Comparison of ENCODE assay signal across 11 cellular contexts in the genomic region with DNA sequence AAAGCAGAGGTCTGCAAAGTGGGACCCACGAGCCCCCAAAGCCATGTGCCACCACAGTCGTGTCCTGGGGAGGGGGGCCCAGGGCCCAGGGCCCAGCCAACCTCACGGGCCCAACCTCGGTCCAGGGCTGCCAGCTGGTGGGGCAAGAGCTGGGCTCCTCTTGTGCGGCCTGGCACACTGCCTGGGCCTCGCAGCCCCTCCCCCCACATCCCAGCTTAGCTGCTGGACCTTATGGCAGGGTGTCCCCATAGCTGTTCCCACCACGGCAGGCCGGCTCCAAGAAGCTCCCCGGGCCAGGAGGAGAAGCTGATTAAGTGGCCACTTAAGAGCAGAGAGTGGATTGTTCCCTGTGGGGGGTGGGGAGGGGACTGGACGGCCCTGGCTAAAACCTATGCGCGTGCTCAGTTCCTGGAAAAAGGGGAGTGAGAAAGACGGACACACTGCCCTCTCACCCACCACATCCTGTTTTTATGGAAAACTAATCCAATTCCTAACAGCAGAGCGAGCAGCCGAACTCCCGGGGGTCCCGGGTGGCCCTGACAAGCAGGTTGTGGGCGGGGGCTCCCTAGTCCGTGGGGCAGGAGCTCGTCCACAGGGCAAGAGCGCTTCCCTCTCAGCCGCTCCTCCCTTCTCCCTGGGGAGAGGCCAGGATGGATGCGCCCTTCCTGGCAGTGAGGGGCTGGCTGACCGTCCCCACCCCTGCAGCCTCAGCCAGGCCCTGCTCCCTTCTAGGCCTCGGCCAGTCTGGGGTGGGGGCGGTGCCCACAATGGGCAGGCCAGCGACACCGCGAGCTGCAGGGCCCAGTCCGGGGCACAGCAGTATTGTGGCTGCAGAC. TPM values are rescaled to one million over a fixed set of nuclear protein-coding genes. Genes with fewer than 3 reads are reported as not detected.
DNase-seq lines count a peak whose midpoint lies in the region; ATAC-seq and TF ChIP-seq lines count a peak whose summit lies in the region.
"Had no signal": no experiment of that assay in that cellular context is flagged by ENCODE, and none has a peak within 500 bp of the region (broad histone marks: within the 10 kb centered on the region; RNA-seq: fewer than 3 reads in every experiment).

No MANE protein-coding gene starts in this region.

- 49% methylated on average over 30 of the region's 30 CpGs for WGBS in prostate gland

- peaks cover 81% of the 10 kb centered on the region for H3K79me2 ChIP-seq in PC-9 (ENCODE audit: low read depth)

- no peaks in the 10 kb centered on the region for H3K9me2 ChIP-seq in PC-9 (ENCODE audit: insufficient read depth)

- H3K4me2 ChIP-seq in PC-9 = peak overlapping the region; percentile 79; the same call in 1 of the 2 replicates

- peaks cover 75% of the 10 kb centered on the region for H3F3A ChIP-seq in PC-9 (ENCODE audit: insufficient read depth, low read depth)

- H3K27me3 Mint-ChIP-seq in activated T-cell treated with anti-CD3 and anti-CD28 coated beads, Interleukin-2, amount 50 U/mL, for 4 hours (ENCODE audit: low read depth) = no peaks in the 10 kb centered on the region
- no peaks in the 10 kb centered on the region for H3K27me3 Mint-ChIP-seq in activated CD4-positive, alpha-beta T cell treated with anti-CD3 and anti-CD28 coated beads for 36 hours

- H3K4me1 ChIP-seq in PC-9 (replicated peaks; ENCODE audit: insufficient read depth) (peaks cover 94% of the 10 kb centered on the region), prostate gland (replicated peaks) (peaks cover 61% of the 10 kb centered on the region)

- no peaks in the 10 kb centered on the region for H3K36me3 ChIP-seq in PC-9 (ENCODE audit: low read depth)
- H3K36me3 ChIP-seq in prostate gland = no peaks in the 10 kb centered on the region

- no peaks in the 10 kb centered on the region for H3K36me3 Mint-ChIP-seq in activated T-cell treated with anti-CD3 and anti-CD28 coated beads, Interleukin-2, amount 50 U/mL, for 4 hours (ENCODE audit: insufficient read depth)
- H3K36me3 Mint-ChIP-seq in activated CD4-positive, alpha-beta T cell treated with anti-CD3 and anti-CD28 coated beads for 36 hours (ENCODE audit: low read depth) = no peaks in the 10 kb centered on the region

- ATAC-seq in activated T-cell treated with anti-CD3 and anti-CD28 coated beads, Interleukin-2, amount 50 U/mL, for 4 hours = no peak
- no peak for ATAC-seq in activated CD4-positive, alpha-beta T cell treated with anti-CD3 and anti-CD28 coated beads for 36 hours

- no peak for DNase-seq in PC-9
- peak; percentile 75 for DNase-seq in fibroblast of pulmonary artery (ENCODE audit: low read depth)
- DNase-seq in prostate gland (ENCODE audit: low spot score) = no peak
- no peak for DNase-seq in T-helper 9 cell
- DNase-seq in activated T-cell treated with anti-CD3 and anti-CD28 coated beads, Interleukin-2, amount 50 U/mL, for 4 hours = no peak
- DNase-seq in activated CD4-positive, alpha-beta T cell treated with anti-CD3 and anti-CD28 coated beads for 36 hours = no peak
- no peak for DNase-seq in HEK293T (ENCODE audit: extremely low spot score)
- DNase-seq: activated CD4-positive, alpha-beta T cell treated with anti-CD3 and anti-CD28 coated beads, Interleukin-2, amount 50 U/mL, for 4 hours; NCI-H1694; stimulated activated CD4-positive, alpha-beta T cell treated with anti-CD3 and anti-CD28 coated beads, Interleukin-15, amount 100 ng/mL, for 24 hours had no signal

- H3K9me3 Mint-ChIP-seq in activated T-cell treated with anti-CD3 and anti-CD28 coated beads, Interleukin-2, amount 50 U/mL, for 4 hours = no peaks in the 10 kb centered on the region
- H3K9me3 Mint-ChIP-seq in activated CD4-positive, alpha-beta T cell treated with anti-CD3 and anti-CD28 coated beads for 36 hours (ENCODE audit: low read depth) = no peaks in the 10 kb centered on the region

- intact Hi-C loops in PC-9 (cut with micrococcal nuclease; ENCODE audit: unreplicated experiment) = no loop called here
- intact Hi-C loops in prostate gland (cut with DNase I) = no loop called here
- intact Hi-C loops in activated CD4-positive, alpha-beta T cell treated with anti-CD3 and anti-CD28 coated beads for 36 hours (cut with DNase I, micrococcal nuclease) = no loop called here

- POLR2A ChIA-PET in PC-9 (lab: Charles Lee; ENCODE audit: unreplicated experiment) = no interaction called here
- POLR2A ChIA-PET in activated CD4-positive, alpha-beta T cell treated with anti-CD3 and anti-CD28 coated beads for 36 hours (lab: Charles Lee) = no interaction called here
- POLR2A ChIA-PET in HEK293T (lab: Yijun Ruan, JAX) = no interaction called here

- no TSS peak for BruUV-seq in PC-9 (replicated peaks; lab: Mats Ljungman, UMichigan)

- H2AFZ ChIP-seq in PC-9 = no peak overlapping the region

- H3K9me3 ChIP-seq in PC-9 (ENCODE audit: insufficient read depth, low read depth) = no peaks in the 10 kb centered on the region
- no peaks in the 10 kb centered on the region for H3K9me3 ChIP-seq in prostate gland

- CTCF ChIA-PET in PC-9 (lab: Charles Lee) (interaction anchor here (1.1 kb wide), 1 partner anchor 31 kb away, joined by 5 read pairs; no protein-coding TSS in a partner anchor), HEK293T (lab: Yijun Ruan, JAX) (interaction anchor here (1.0 to 1.4 kb wide), 2 partner anchors 11 to 31 kb away, joined by 4 to 6 read pairs; no protein-coding TSS in a partner anchor)
- CTCF ChIA-PET in activated CD4-positive, alpha-beta T cell treated with anti-CD3 and anti-CD28 coated beads for 36 hours (lab: Charles Lee) = interaction anchor here (0.6 to 2.2 kb wide), 3 partner anchors 9 to 30 kb away, joined by 3 to 9 read pairs (median 3); no protein-coding TSS in a partner anchor

- peaks cover 60% of the 10 kb centered on the region for H4K20me1 ChIP-seq in PC-9 (ENCODE audit: insufficient read depth)

- no peaks in the 10 kb centered on the region for H3K27me3 ChIP-seq in PC-9 (ENCODE audit: insufficient read depth, low read depth)
- H3K27me3 ChIP-seq in prostate gland (replicated peaks; ENCODE audit: insufficient read depth) = no peaks in the 10 kb centered on the region

- TF ChIP-seq CTCF in C4-2B (conservative IDR thresholded peaks at IDR 0.05) = no peak
- no peak for TF ChIP-seq CTCF in PC-9 (conservative IDR thresholded peaks at IDR 0.05)
- TF ChIP-seq CTCF in fibroblast of pulmonary artery (IDR thresholded peaks at IDR 0.05; ENCODE audit: low read length, missing control alignments) = no peak
- no peak for TF ChIP-seq CTCF in prostate gland (IDR thresholded peaks at IDR 0.05)

- H3K4me3 ChIP-seq in PC-9 = no peak overlapping the region
- no peak overlapping the region for H3K4me3 ChIP-seq in fibroblast of pulmonary artery (replicated peaks; ENCODE audit: low read depth, low read length)
- no peak overlapping the region for H3K4me3 ChIP-seq in prostate gland

- H3K27ac ChIP-seq in C4-2B (peak overlapping the region; percentile 98), PC-9 (no peak overlapping the region), prostate gland (peak overlapping the region; percentile 38 to 54)

- no peak for TF ChIP-seq POLR2A in prostate gland (IDR thresholded peaks at IDR 0.05)

- H3K27ac Mint-ChIP-seq in activated CD4-positive, alpha-beta T cell treated with anti-CD3 and anti-CD28 coated beads for 36 hours = no peak overlapping the region

- H3K4me1 Mint-ChIP-seq in activated T-cell treated with anti-CD3 and anti-CD28 coated beads, Interleukin-2, amount 50 U/mL, for 4 hours (ENCODE audit: low read depth) = peaks cover 37% of the 10 kb centered on the region
- peaks cover 28% of the 10 kb centered on the region for H3K4me1 Mint-ChIP-seq in activated CD4-positive, alpha-beta T cell treated with anti-CD3 and anti-CD28 coated beads for 36 hours

- H3K4me3 Mint-ChIP-seq in activated T-cell treated with anti-CD3 and anti-CD28 coated beads, Interleukin-2, amount 50 U/mL, for 4 hours = no peak overlapping the region
- no peak overlapping the region for H3K4me3 Mint-ChIP-seq in activated CD4-positive, alpha-beta T cell treated with anti-CD3 and anti-CD28 coated beads for 36 hours

TF ChIP-seq in HEK293T, 16 proteins besides CTCF, POLR2A, EP300 and RAD21:
- no peak for TF ChIP-seq LEF1 (IDR thresholded peaks at IDR 0.05; ENCODE audit: borderline replicate concordance)
- TF ChIP-seq FOXA1 (IDR thresholded peaks at IDR 0.05) = no peak
- TF ChIP-seq ELF4 (IDR thresholded peaks at IDR 0.05) = no peak
- no peak for TF ChIP-seq FOXM1 (IDR thresholded peaks at IDR 0.05; ENCODE audit: borderline replicate concordance)
- no peak for TF ChIP-seq HDGF (IDR thresholded peaks at IDR 0.05; ENCODE audit: borderline replicate concordance)
- no peak for TF ChIP-seq L3MBTL2 (conservative IDR thresholded peaks at IDR 0.05)
- TF ChIP-seq CTBP1 (IDR thresholded peaks at IDR 0.05; ENCODE audit: borderline replicate concordance) = no peak
- no peak for TF ChIP-seq SUZ12 (IDR thresholded peaks at IDR 0.05)
- TF ChIP-seq FOXK2 (IDR thresholded peaks at IDR 0.05) = no peak
- no peak for TF ChIP-seq NFRKB (IDR thresholded peaks at IDR 0.05)
- no peak for TF ChIP-seq ZNF384 (IDR thresholded peaks at IDR 0.05)
- TF ChIP-seq SP1 (IDR thresholded peaks at IDR 0.05) = no peak
- no peak for TF ChIP-seq BHLHE40 (IDR thresholded peaks at IDR 0.05; ENCODE audit: borderline replicate concordance)

RNA-seq across cellular contexts. Expression of gene PIEZO1, which starts 16.8 kb away (rescaled TPM):
- total RNA-seq in PC-9 (2021) (391 and 426 TPM in 2 replicates), prostate gland (100 to 1,000 TPM; 156 to 202 TPM)
- total RNA-seq in activated T-cell treated with anti-CD3 and anti-CD28 coated beads, Interleukin-2, amount 50 U/mL, for 4 hours = 100 to 1,000 TPM; 116 to 171 (median 139) TPM
- total RNA-seq in activated CD4-positive, alpha-beta T cell treated with anti-CD3 and anti-CD28 coated beads for 36 hours = 100 to 1,000 TPM; 105 to 126 TPM

RNA-seq across cellular contexts. Expression of gene CDT1, which starts 35.3 kb away (rescaled TPM):
- total RNA-seq in PC-9 (2021) = 73.2 and 95.4 TPM in 2 replicates
- total RNA-seq in prostate gland = 1 to 10 TPM; 4.3 to 7.6 TPM
- total RNA-seq in activated T-cell treated with anti-CD3 and anti-CD28 coated beads, Interleukin-2, amount 50 U/mL, for 4 hours = 10 to 100 TPM; 81.0 to 96.4 (median 87.2) TPM
- total RNA-seq in activated CD4-positive, alpha-beta T cell treated with anti-CD3 and anti-CD28 coated beads for 36 hours = 100 to 1,000 TPM; 136 to 182 TPM

RNA-seq across cellular contexts. Expression of gene APRT, which starts 43.5 kb away (rescaled TPM):
- total RNA-seq in PC-9 (2021) (213 and 226 TPM in 2 replicates), prostate gland (100 to 1,000 TPM; 165 to 211 TPM)
- total RNA-seq in activated T-cell treated with anti-CD3 and anti-CD28 coated beads, Interleukin-2, amount 50 U/mL, for 4 hours = 100 to 1,000 TPM; 534 to 566 (median 566) TPM
- 100 to 1,000 TPM; 105 to 179 TPM for total RNA-seq in activated CD4-positive, alpha-beta T cell treated with anti-CD3 and anti-CD28 coated beads for 36 hours
